24 cellular contexts compared by ENCODE assay signal in the genomic region with DNA sequence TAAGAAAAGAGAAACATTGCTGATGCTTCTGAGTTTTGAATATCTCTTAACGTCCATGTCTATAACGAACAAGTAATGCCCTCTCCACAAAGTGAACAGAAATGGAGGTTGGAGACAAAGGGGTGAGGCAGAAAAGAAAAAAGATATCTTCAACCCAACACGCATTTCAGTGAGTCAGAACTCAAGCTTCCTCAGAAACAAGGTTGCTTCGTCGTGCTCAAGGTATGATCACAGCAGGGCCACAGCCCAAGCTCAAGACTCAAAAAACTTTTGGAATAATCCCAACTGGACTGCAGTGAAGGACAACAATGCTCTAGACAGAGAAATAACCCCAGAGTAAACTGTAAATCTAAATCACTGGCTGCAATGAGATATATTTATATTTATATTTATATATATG. TPM values are rescaled to one million over a fixed set of nuclear protein-coding genes. Genes with fewer than 3 reads are reported as not detected.
DNase-seq lines count a peak whose midpoint lies in the region; ATAC-seq, FAIRE-seq and TF ChIP-seq lines count a peak whose summit lies in the region.
"Had no signal": no experiment of that assay in that cellular context is flagged by ENCODE, and none has a peak within 500 bp of the region (broad histone marks: within the 10 kb centered on the region; RNA-seq: fewer than 3 reads in every experiment).

No MANE protein-coding gene starts in this region.

- H3K4me1 ChIP-seq in astrocyte (ENCODE audit: insufficient read depth, low read length) (peaks cover 45% of the 10 kb centered on the region), small intestine (ENCODE audit: control insufficient read depth in 2 of 2, insufficient read depth in 1 of 2, low read depth in 1 of 2, low read length in 1 of 2) (no peaks in the 10 kb centered on the region)
- H3K4me1 ChIP-seq: BLaER1, body of pancreas, psoas muscle, upper lobe of right lung had no signal

- H3K9me3 ChIP-seq in astrocyte (ENCODE audit: insufficient read depth, low read depth, low read length) (no peaks in the 10 kb centered on the region), small intestine (ENCODE audit: control insufficient read depth, low read depth) (no peaks in the 10 kb centered on the region)
- H3K9me3 ChIP-seq: BLaER1, body of pancreas, psoas muscle, upper lobe of right lung had no signal

- peak overlapping the region; percentile 35 for H3K4me2 ChIP-seq in astrocyte (ENCODE audit: low read length)
- H3K4me2 ChIP-seq: BLaER1 had no signal

- H3K4me3 Mint-ChIP-seq in astrocyte (ENCODE audit: unreplicated experiment) = no peak overlapping the region
- H3K4me3 Mint-ChIP-seq: activated CD4-positive, alpha-beta memory T cell treated with anti-CD3 and anti-CD28 coated beads, Interleukin-2, amount 10 ng/mL, durations not matched to agents 7 days and 5 days; activated naive CD8-positive, alpha-beta T cell treated with anti-CD3 and anti-CD28 coated beads for 36 hours; IgD-negative memory B cell had no signal

- peak overlapping the region; percentile 12 for H3K9ac ChIP-seq in astrocyte (ENCODE audit: low read length)
- H3K9ac ChIP-seq: BLaER1 had no signal

- no peak for ATAC-seq in HG02610 (IDR thresholded peaks at IDR 0.05; ENCODE audit: unreplicated experiment)
- ATAC-seq: activated CD4-positive, CD25-positive, alpha-beta regulatory T cell treated with anti-CD3 and anti-CD28 coated beads, Interleukin-2, amount 50 U/mL, for 24 hours; body of pancreas; HCT116; psoas muscle; upper lobe of right lung had no signal

- H3K4me1 Mint-ChIP-seq in astrocyte (ENCODE audit: low read depth, unreplicated experiment) = peaks cover 22% of the 10 kb centered on the region
- H3K4me1 Mint-ChIP-seq: activated CD4-positive, alpha-beta memory T cell treated with anti-CD3 and anti-CD28 coated beads, Interleukin-2, amount 10 ng/mL, durations not matched to agents 7 days and 5 days; activated naive CD8-positive, alpha-beta T cell treated with anti-CD3 and anti-CD28 coated beads for 36 hours; IgD-negative memory B cell had no signal

- H3K4me3 ChIP-seq in AG10803 (ENCODE audit: low read length) (no peak overlapping the region), astrocyte (ENCODE audit: insufficient read depth, low read depth, low read length) (no peak overlapping the region), small intestine (ENCODE audit: low read depth in 1 of 2, low read length in 2 of 2) (no peak overlapping the region)
- H3K4me3 ChIP-seq: BLaER1, body of pancreas, psoas muscle, upper lobe of right lung had no signal

- H3K9me3 Mint-ChIP-seq in astrocyte (ENCODE audit: unreplicated experiment) = no peaks in the 10 kb centered on the region
- H3K9me3 Mint-ChIP-seq: activated CD4-positive, alpha-beta memory T cell treated with anti-CD3 and anti-CD28 coated beads, Interleukin-2, amount 10 ng/mL, durations not matched to agents 7 days and 5 days; activated naive CD8-positive, alpha-beta T cell treated with anti-CD3 and anti-CD28 coated beads for 36 hours had no signal

- H3K36me3 Mint-ChIP-seq in astrocyte (ENCODE audit: low read depth, unreplicated experiment) = peaks cover 17% of the 10 kb centered on the region
- H3K36me3 Mint-ChIP-seq: activated naive CD8-positive, alpha-beta T cell treated with anti-CD3 and anti-CD28 coated beads for 36 hours; IgD-negative memory B cell had no signal

- peak overlapping the region; percentile 24 for H3K27ac Mint-ChIP-seq in astrocyte (ENCODE audit: unreplicated experiment)
- H3K27ac Mint-ChIP-seq: activated CD4-positive, alpha-beta memory T cell treated with anti-CD3 and anti-CD28 coated beads, Interleukin-2, amount 10 ng/mL, durations not matched to agents 7 days and 5 days; activated naive CD8-positive, alpha-beta T cell treated with anti-CD3 and anti-CD28 coated beads for 36 hours; IgD-negative memory B cell had no signal

- FAIRE-seq in astrocyte (lab: Jason Lieb, UNC) (peak; percentile 94), small intestine (lab: Jason Lieb, UNC) (no peak)

- TF ChIP-seq CTCF in AG10803 (conservative IDR thresholded peaks at IDR 0.05; ENCODE audit: low read length) = no peak
- TF ChIP-seq CTCF in astrocyte (IDR thresholded peaks at IDR 0.05; ENCODE audit: insufficient read depth, low read depth, low read length) = no peak

- no peaks in the 10 kb centered on the region for H3K27me3 Mint-ChIP-seq in astrocyte (ENCODE audit: low read depth, unreplicated experiment)
- H3K27me3 Mint-ChIP-seq: activated CD4-positive, alpha-beta memory T cell treated with anti-CD3 and anti-CD28 coated beads, Interleukin-2, amount 10 ng/mL, durations not matched to agents 7 days and 5 days had no signal

- H3K27me3 ChIP-seq in astrocyte (ENCODE audit: insufficient read depth, low read length) (no peaks in the 10 kb centered on the region), small intestine (ENCODE audit: control insufficient read depth in 2 of 2, insufficient read depth in 2 of 2, low read length in 2 of 2) (peaks cover 0 to 2% of the 10 kb centered on the region in 2 donors)
- H3K27me3 ChIP-seq: BLaER1, body of pancreas, upper lobe of right lung had no signal

- H3K36me3 ChIP-seq in astrocyte (ENCODE audit: insufficient read depth, low read length) = peaks cover 59% of the 10 kb centered on the region
- no peaks in the 10 kb centered on the region for H3K36me3 ChIP-seq in small intestine (ENCODE audit: control insufficient read depth in 2 of 2, insufficient read depth in 2 of 2, low read length in 2 of 2)
- H3K36me3 ChIP-seq: BLaER1, upper lobe of right lung had no signal

- DNase-seq in AG10803 (ENCODE audit: low read depth) = peak; percentile 74
- peak; percentile 72 for DNase-seq in M059J (ENCODE audit: low read depth)
- DNase-seq in astrocyte (ENCODE audit: low read depth) = peak; percentile 88
- peak; percentile 73 for DNase-seq in iris pigment epithelial cell (ENCODE audit: low read depth)
- no peak for DNase-seq in small intestine
- no peak for DNase-seq in germinal center (ENCODE audit: low spot score)
- no peak for DNase-seq in 8988T
- DNase-seq: activated CD4-positive, alpha-beta memory T cell treated with anti-CD3 and anti-CD28 coated beads, Interleukin-2, amount 10 ng/mL, durations not matched to agents 7 days and 5 days; activated effector memory CD4-positive, alpha-beta T cell treated with Interleukin-2 at 50 U/mL for 16 hours; activated naive CD8-positive, alpha-beta T cell treated with anti-CD3 and anti-CD28 coated beads for 36 hours; body of pancreas; effector CD4-positive, alpha-beta T cell; kidney glomerular epithelial cell; NCI-H2081; NCI-H82; psoas muscle; Right ventricle myocardium superior; stimulated activated CD4-positive, alpha-beta T cell treated with anti-CD3 and anti-CD28 coated beads, Interleukin-1b, Interleukin-23, amount 100 ng/mL, for 48 hours; upper lobe of right lung had no signal

- H3K27ac ChIP-seq in astrocyte (ENCODE audit: low read depth, low read length) = peak overlapping the region; percentile 66
- H3K27ac ChIP-seq in small intestine (ENCODE audit: low read depth in 1 of 2, low read length in 1 of 2) = no peak overlapping the region
- H3K27ac ChIP-seq: BLaER1, body of pancreas, psoas muscle, upper lobe of right lung had no signal

- H2AFZ ChIP-seq in astrocyte (ENCODE audit: low read depth, low read length) = no peak overlapping the region

- 81 to 86% (median 83%) methylated on average over 5 of the region's 5 CpGs for WGBS in small intestine, 3 donors

- H3K79me2 ChIP-seq in astrocyte (ENCODE audit: insufficient read depth, low read length) = peaks cover 47% of the 10 kb centered on the region

- H4K20me1 ChIP-seq in astrocyte (ENCODE audit: insufficient read depth, low read length) = peaks cover 32% of the 10 kb centered on the region
- H4K20me1 ChIP-seq: BLaER1 had no signal

RNA-seq across cellular contexts. Expression of a gene that starts 18.9 kb away (rescaled TPM):
- total RNA-seq in M059J (2014; rRNA removed; shearing (Covaris generic)) = 92.8 and 113 TPM in 2 replicates
- total RNA-seq in astrocyte = 45.8 and 66.2 TPM in 2 replicates
- polyA plus RNA-seq in small intestine = 1 to 10 TPM in 1 of 3 donors, under 1 TPM in 2; under 0.01 to 1.0 (median 0.22) TPM
- total RNA-seq: activated CD4-positive, alpha-beta memory T cell treated with anti-CD3 and anti-CD28 coated beads, Interleukin-2, amount 10 ng/mL, durations not matched to agents 7 days and 5 days; activated naive CD8-positive, alpha-beta T cell treated with anti-CD3 and anti-CD28 coated beads for 36 hours had no signal
- polyA plus RNA-seq: IgD-negative memory B cell had no signal

Comparison
In these comparisons a context has a peak if more than half of its experiments do, and no peak if none do; other contexts are left out.
1. DNase-seq: peak in AG10803 (single experiment), M059J (single experiment), astrocyte (single experiment) and iris pigment epithelial cell (single experiment); none in small intestine (single experiment), germinal center (single experiment) and 8988T (single experiment).